Comparison of ENCODE assay signal across 1 cellular context in the genomic region with DNA sequence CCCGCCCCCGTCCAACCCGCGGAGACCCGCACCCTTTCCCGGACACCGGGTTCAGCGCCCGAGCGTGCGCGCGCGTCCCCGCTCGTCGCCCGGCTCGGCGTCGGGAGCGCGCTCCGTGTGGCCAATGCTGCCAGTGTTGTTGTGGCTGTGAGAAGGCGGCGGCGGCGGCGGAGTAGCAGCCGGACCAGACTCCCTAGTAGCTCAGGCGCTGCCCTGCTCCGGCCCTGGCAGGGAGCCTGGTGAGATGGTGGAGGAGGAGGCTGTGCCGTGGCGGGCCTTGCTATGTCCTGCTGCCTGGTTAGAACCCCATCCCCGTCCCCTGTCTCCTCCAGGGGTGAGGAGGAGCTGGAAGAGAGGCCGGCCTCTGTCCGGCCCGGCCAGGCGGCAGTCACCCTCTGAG.
TF ChIP-seq lines count a peak whose summit lies in the region.

No MANE protein-coding gene starts in this region.

TF ChIP-seq in GM23338, 12 proteins besides CTCF, POLR2A, EP300 and RAD21 (continued from another document):
- TF ChIP-seq, protein P1, sequence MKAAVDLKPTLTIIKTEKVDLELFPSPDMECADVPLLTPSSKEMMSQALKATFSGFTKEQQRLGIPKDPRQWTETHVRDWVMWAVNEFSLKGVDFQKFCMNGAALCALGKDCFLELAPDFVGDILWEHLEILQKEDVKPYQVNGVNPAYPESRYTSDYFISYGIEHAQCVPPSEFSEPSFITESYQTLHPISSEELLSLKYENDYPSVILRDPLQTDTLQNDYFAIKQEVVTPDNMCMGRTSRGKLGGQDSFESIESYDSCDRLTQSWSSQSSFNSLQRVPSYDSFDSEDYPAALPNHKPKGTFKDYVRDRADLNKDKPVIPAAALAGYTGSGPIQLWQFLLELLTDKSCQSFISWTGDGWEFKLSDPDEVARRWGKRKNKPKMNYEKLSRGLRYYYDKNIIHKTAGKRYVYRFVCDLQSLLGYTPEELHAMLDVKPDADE (IDR thresholded peaks at IDR 0.05), result no peak
- no peak for TF ChIP-seq STAT1 (IDR thresholded peaks at IDR 0.05; ENCODE audit: unreplicated experiment)
- no peak for TF ChIP-seq EZH2phosphoT487 (IDR thresholded peaks at IDR 0.05; ENCODE audit: unreplicated experiment)
- TF ChIP-seq EZH2 (IDR thresholded peaks at IDR 0.05; ENCODE audit: low read depth, unreplicated experiment), result no peak
- no peak for TF ChIP-seq CREB1 (CRISPR knock-in tag; IDR thresholded peaks at IDR 0.05; ENCODE audit: low read depth)
- no peak for TF ChIP-seq ZNF114 (CRISPR knock-in tag; IDR thresholded peaks at IDR 0.05)
- no peak for TF ChIP-seq POLR2AphosphoS5 (IDR thresholded peaks at IDR 0.05; ENCODE audit: low read depth)
- TF ChIP-seq, protein P2, sequence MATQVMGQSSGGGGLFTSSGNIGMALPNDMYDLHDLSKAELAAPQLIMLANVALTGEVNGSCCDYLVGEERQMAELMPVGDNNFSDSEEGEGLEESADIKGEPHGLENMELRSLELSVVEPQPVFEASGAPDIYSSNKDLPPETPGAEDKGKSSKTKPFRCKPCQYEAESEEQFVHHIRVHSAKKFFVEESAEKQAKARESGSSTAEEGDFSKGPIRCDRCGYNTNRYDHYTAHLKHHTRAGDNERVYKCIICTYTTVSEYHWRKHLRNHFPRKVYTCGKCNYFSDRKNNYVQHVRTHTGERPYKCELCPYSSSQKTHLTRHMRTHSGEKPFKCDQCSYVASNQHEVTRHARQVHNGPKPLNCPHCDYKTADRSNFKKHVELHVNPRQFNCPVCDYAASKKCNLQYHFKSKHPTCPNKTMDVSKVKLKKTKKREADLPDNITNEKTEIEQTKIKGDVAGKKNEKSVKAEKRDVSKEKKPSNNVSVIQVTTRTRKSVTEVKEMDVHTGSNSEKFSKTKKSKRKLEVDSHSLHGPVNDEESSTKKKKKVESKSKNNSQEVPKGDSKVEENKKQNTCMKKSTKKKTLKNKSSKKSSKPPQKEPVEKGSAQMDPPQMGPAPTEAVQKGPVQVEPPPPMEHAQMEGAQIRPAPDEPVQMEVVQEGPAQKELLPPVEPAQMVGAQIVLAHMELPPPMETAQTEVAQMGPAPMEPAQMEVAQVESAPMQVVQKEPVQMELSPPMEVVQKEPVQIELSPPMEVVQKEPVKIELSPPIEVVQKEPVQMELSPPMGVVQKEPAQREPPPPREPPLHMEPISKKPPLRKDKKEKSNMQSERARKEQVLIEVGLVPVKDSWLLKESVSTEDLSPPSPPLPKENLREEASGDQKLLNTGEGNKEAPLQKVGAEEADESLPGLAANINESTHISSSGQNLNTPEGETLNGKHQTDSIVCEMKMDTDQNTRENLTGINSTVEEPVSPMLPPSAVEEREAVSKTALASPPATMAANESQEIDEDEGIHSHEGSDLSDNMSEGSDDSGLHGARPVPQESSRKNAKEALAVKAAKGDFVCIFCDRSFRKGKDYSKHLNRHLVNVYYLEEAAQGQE (IDR thresholded peaks at IDR 0.05; ENCODE audit: unreplicated experiment), result no peak
